Comparison of ENCODE assay signal across 27 cellular contexts in genomic region chr6:138977646-138978167, GRCh38.
"Had no signal": no experiment of that assay in that cellular context is flagged by ENCODE, and none has a peak within 500 bp of the region (broad histone marks: within the 10 kb centered on the region; RNA-seq: fewer than 3 reads in every experiment).

No MANE protein-coding gene starts in this region.

- H3K9me3 ChIP-seq: SK-N-SH had no signal

- H3K36me3 ChIP-seq: brain microvascular endothelial cell, cardiac muscle cell, WERI-Rb-1 had no signal

- H3K27me3 Mint-ChIP-seq: activated CD4-positive, alpha-beta T cell treated with anti-CD3 and anti-CD28 coated beads, Interleukin-2, amount 10 ng/mL, durations not matched to agents 24 days and 14 days; activated naive CD8-positive, alpha-beta T cell; activated T-helper 17 cell treated with anti-CD3 and anti-CD28 coated beads, Interleukin-2, amount 50 U/mL, for 72 hours had no signal

- H3K4me2 ChIP-seq: SK-N-SH had no signal

- H3K4me3 Mint-ChIP-seq: activated CD4-positive, alpha-beta T cell treated with anti-CD3 and anti-CD28 coated beads, Interleukin-2, amount 10 ng/mL, durations not matched to agents 24 days and 14 days; activated naive CD4-positive, alpha-beta T cell treated with anti-CD3 and anti-CD28 coated beads for 36 hours; activated naive CD8-positive, alpha-beta T cell; activated T-cell treated with anti-CD3 and anti-CD28 coated beads, Interleukin-2, amount 50 U/mL, for 4 hours; activated T-helper 17 cell treated with anti-CD3 and anti-CD28 coated beads, Interleukin-2, amount 50 U/mL, for 72 hours had no signal

- H3K9me3 Mint-ChIP-seq: activated CD4-positive, alpha-beta T cell treated with anti-CD3 and anti-CD28 coated beads, Interleukin-2, amount 10 ng/mL, durations not matched to agents 24 days and 14 days; activated naive CD4-positive, alpha-beta T cell treated with anti-CD3 and anti-CD28 coated beads for 36 hours; activated T-cell treated with anti-CD3 and anti-CD28 coated beads, Interleukin-2, amount 50 U/mL, for 4 hours; activated T-helper 17 cell treated with anti-CD3 and anti-CD28 coated beads, Interleukin-2, amount 50 U/mL, for 72 hours had no signal

- H3K27me3 ChIP-seq: brain microvascular endothelial cell, cardiac muscle cell had no signal

- H3K27ac ChIP-seq: brain microvascular endothelial cell, cardiac muscle cell, WERI-Rb-1 had no signal

- DNase-seq: activated CD4-positive, alpha-beta T cell treated with anti-CD3 and anti-CD28 coated beads, Interleukin-2, amount 10 ng/mL, durations not matched to agents 24 days and 14 days; activated CD4-positive, alpha-beta T cell treated with anti-CD3 and anti-CD28 coated beads, Interleukin-2, amount 50 U/mL, for 48 hours; activated CD4-positive, CD25-positive, alpha-beta regulatory T cell treated with anti-CD3 and anti-CD28 coated beads, Interleukin-2, amount 50 U/mL, for 72 hours; activated gamma-delta T cell; activated naive CD4-positive, alpha-beta T cell treated with anti-CD3 and anti-CD28 coated beads for 36 hours; activated T-cell treated with anti-CD3 and anti-CD28 coated beads, Interleukin-2, amount 50 U/mL, for 4 hours; amygdala; brain microvascular endothelial cell; MM.1S; NCI-H1105; NCI-H1436; NCI-H1694 treated with DMSO at 0.1 percent for 48 hours; NCI-H2029 treated with DMSO at 0.1 percent for 48 hours; NCI-H345; NCI-H510A; NCI-H526 treated with DMSO at 0.1 percent for 48 hours; NK-92 treated with Interleukin-12 subunit alpha and Interleukin-12 subunit beta, amount 100 ng/mL, for 24 hours; OCI-M1; RPMI8226; SK-N-SH; T-helper 1 cell; WERI-Rb-1 had no signal

- H3K27ac Mint-ChIP-seq: activated CD4-positive, alpha-beta T cell treated with anti-CD3 and anti-CD28 coated beads, Interleukin-2, amount 10 ng/mL, durations not matched to agents 24 days and 14 days; activated naive CD4-positive, alpha-beta T cell treated with anti-CD3 and anti-CD28 coated beads for 36 hours; activated T-helper 17 cell treated with anti-CD3 and anti-CD28 coated beads, Interleukin-2, amount 50 U/mL, for 72 hours had no signal

- H3K9me2 ChIP-seq: SK-N-SH had no signal

- H3K4me3 ChIP-seq: cardiac muscle cell had no signal

- ATAC-seq: activated T-cell treated with anti-CD3 and anti-CD28 coated beads, Interleukin-2, amount 50 U/mL, for 4 hours; activated T-helper 17 cell treated with anti-CD3 and anti-CD28 coated beads, Interleukin-2, amount 50 U/mL, for 72 hours; Panc1; Right ventricle myocardium inferior had no signal

- H3K9ac ChIP-seq: SK-N-SH had no signal
